Comparison of ENCODE assay signal across 17 cellular contexts in genomic region chr9:4840018-4840417, GRCh38.
"Had no signal": no experiment of that assay in that cellular context is flagged by ENCODE, and none has a peak within 500 bp of the region (broad histone marks: within the 10 kb centered on the region; RNA-seq: fewer than 3 reads in every experiment).

No MANE protein-coding gene starts in this region.

- H3K27ac Mint-ChIP-seq: activated B cell treated with CpG ODN at 0.5 μM for 24 hours had no signal

- H3K4me1 ChIP-seq: transverse colon had no signal

- H3K9me3 ChIP-seq: gastrocnemius medialis, heart right ventricle, transverse colon had no signal

- H3K27me3 ChIP-seq: gastrocnemius medialis, heart right ventricle, transverse colon had no signal

- DNase-seq: activated B cell treated with CpG ODN at 0.5 μM for 24 hours; activated CD8-positive, alpha-beta memory T cell treated with anti-CD3 and anti-CD28 coated beads, Interleukin-2, amount 50 U/mL, for 4 hours; activated effector memory CD4-positive, alpha-beta T cell treated with Interleukin-2 at 50 U/mL for 16 hours; central memory CD4-positive, alpha-beta T cell; effector CD4-positive, alpha-beta T cell; gastrocnemius medialis; heart right ventricle; left ventricle myocardium superior; stimulated activated CD4-positive, alpha-beta T cell treated with anti-CD3 and anti-CD28 coated beads, Interleukin-4, amount 100 ng/mL, for 1 hour; stimulated activated CD8-positive, alpha-beta memory T cell treated with anti-CD3 and anti-CD28 coated beads, Interleukin-4, amount 100 ng/mL, for 48 hours; T-helper 2 cell; transverse colon had no signal

- FAIRE-seq: endothelial cell of umbilical vein, keratinocyte, TTC549 had no signal

- H3K27me3 Mint-ChIP-seq: activated B cell treated with CpG ODN at 0.5 μM for 24 hours had no signal

- ATAC-seq: heart right ventricle, left ventricle myocardium superior had no signal

- H3K9me3 Mint-ChIP-seq: activated B cell treated with CpG ODN at 0.5 μM for 24 hours had no signal

- H3K27ac ChIP-seq: heart right ventricle, SK-N-MC, transverse colon had no signal

- H3K4me3 ChIP-seq: coronary artery, gastrocnemius medialis, heart right ventricle, SK-N-MC, transverse colon had no signal

- H3K4me3 Mint-ChIP-seq: activated B cell treated with CpG ODN at 0.5 μM for 24 hours had no signal
